In genomic region chr11:57551941-57552340, GRCh38 we compare ENCODE assay signal across 1 cellular context.
TF ChIP-seq lines count a peak whose summit lies in the region.

No MANE protein-coding gene starts in this region.

TF ChIP-seq in IMR-90, 13 proteins besides CTCF, POLR2A, EP300 and RAD21:
- TF ChIP-seq CHD1 (IDR thresholded peaks at IDR 0.05; ENCODE audit: low read depth, low read length) (no peak), MAZ (IDR thresholded peaks at IDR 0.05; ENCODE audit: borderline replicate concordance, low read depth, low read length) (no peak), MAFK (IDR thresholded peaks at IDR 0.05; ENCODE audit: low read depth, low read length) (no peak), CEBPB (IDR thresholded peaks at IDR 0.05; ENCODE audit: low read depth, low read length) (no peak), RFX5 (IDR thresholded peaks at IDR 0.05; ENCODE audit: low read depth, low read length) (no peak), BHLHE40 (IDR thresholded peaks at IDR 0.05; ENCODE audit: low read depth, low read length) (no peak), USF2 (IDR thresholded peaks at IDR 0.05; ENCODE audit: low read depth, low read length) (no peak), NFE2L2 (IDR thresholded peaks at IDR 0.05; ENCODE audit: low read depth, low read length) (no peak)
TF ChIP-seq in IMR-90: peak in this region for 0.
